Comparison of ENCODE assay signal across 8 cellular contexts in the genomic region with DNA sequence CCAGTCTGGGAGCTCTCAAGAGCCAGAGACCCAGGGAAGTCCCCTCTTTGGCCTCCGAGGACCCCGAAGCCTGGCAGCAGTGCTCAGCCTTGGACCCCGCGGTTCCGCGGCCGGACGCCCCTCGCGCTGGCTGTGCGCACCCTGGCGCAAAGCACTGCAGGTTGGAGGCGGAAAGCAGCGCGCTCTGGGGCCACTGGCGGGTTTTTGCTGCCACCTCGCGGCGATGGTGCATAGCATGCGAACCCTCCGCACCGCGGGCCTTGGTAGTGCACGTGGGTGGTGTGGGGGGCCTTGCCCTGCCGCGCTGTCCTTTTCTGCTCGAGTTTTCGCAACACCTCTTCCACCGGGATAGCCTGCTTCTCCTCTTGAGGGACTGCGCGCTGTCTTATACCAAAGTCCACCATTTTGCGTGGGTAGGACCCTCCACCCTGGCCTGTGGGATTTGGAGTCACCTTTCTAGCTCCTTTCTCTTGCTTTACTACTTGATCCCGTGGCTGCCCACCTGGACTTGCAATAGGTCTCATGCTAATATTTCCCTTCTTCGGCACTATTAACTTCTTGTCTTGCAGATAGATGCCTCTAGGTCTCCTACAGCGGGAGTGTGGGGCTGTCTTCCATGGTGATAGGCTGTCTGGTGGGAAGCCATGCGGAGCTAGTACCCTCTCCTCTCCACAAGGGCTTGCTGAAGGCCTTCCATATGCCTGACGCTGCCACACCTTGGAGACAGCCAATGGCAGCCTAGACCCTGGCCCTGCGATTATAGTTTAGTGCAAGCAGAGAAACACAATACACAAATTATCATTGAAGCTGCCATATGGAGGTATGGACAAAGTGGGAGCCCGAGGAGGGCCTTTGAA. TPM values are rescaled to one million over a fixed set of nuclear protein-coding genes. Genes with fewer than 3 reads are reported as not detected.
DNase-seq lines count a peak whose midpoint lies in the region; ATAC-seq and TF ChIP-seq lines count a peak whose summit lies in the region.

No MANE protein-coding gene starts in this region.

- ATAC-seq in GM21381 (IDR thresholded peaks at IDR 0.05; ENCODE audit: unreplicated experiment) (peak; percentile 54), SK-N-SH treated with all-trans-retinoic acid at 6 μM for 48 hours (peak; percentile 96), upper lobe of left lung (ENCODE audit: low FRiP score in 2 of 2) (peak; percentile 84)

- H3K4me1 Mint-ChIP-seq in CD14-positive monocyte = peaks cover 21% of the 10 kb centered on the region
- peaks cover 20% of the 10 kb centered on the region for H3K4me1 Mint-ChIP-seq in activated naive CD4-positive, alpha-beta T cell treated with anti-CD3 and anti-CD28 coated beads, Interleukin-2, amount 10 ng/mL, durations not matched to agents 7 days and 5 days

- TF ChIP-seq POLR2A in upper lobe of left lung (IDR thresholded peaks at IDR 0.05) = no peak

- TF ChIP-seq CTCF in CD14-positive monocyte (IDR thresholded peaks at IDR 0.05) = peak; percentile 86
- peak; percentile 76 for TF ChIP-seq CTCF in Loucy (conservative IDR thresholded peaks at IDR 0.05; ENCODE audit: low read length)
- peak; percentile 72 to 91 (median 88) for TF ChIP-seq CTCF in upper lobe of left lung (IDR thresholded peaks at IDR 0.05)

- TF ChIP-seq EP300 in upper lobe of left lung (IDR thresholded peaks at IDR 0.05) = no peak

- peaks cover 0 to 13% (median 2%) of the 10 kb centered on the region in 7 donors for H3K9me3 Mint-ChIP-seq in CD14-positive monocyte
- H3K9me3 Mint-ChIP-seq in activated naive CD4-positive, alpha-beta T cell treated with anti-CD3 and anti-CD28 coated beads, Interleukin-2, amount 10 ng/mL, durations not matched to agents 7 days and 5 days = no peaks in the 10 kb centered on the region

- H3K9ac ChIP-seq in Loucy (ENCODE audit: low read depth, low read length, poor library complexity, severe bottlenecking) = no peak overlapping the region

- peak overlapping the region; percentile 84 for H2AFZ ChIP-seq in Loucy (ENCODE audit: low read length)

- H3K27me3 ChIP-seq in Loucy (ENCODE audit: insufficient read depth, low read length, poor library complexity, severe bottlenecking) (no peaks in the 10 kb centered on the region), upper lobe of left lung (peaks cover 3 to 38% (median 16%) of the 10 kb centered on the region in 4 donors)

- H4K20me1 ChIP-seq in Loucy (ENCODE audit: insufficient read depth, low read length, poor library complexity, severe bottlenecking) = no peaks in the 10 kb centered on the region

- H3K9me2 ChIP-seq in Loucy (replicated peaks; ENCODE audit: low read depth, low read length) = no peaks in the 10 kb centered on the region

- H3K27ac ChIP-seq in upper lobe of left lung = no peak overlapping the region

- H3K27ac Mint-ChIP-seq in CD14-positive monocyte = no peak overlapping the region
- no peak overlapping the region for H3K27ac Mint-ChIP-seq in activated naive CD4-positive, alpha-beta T cell treated with anti-CD3 and anti-CD28 coated beads, Interleukin-2, amount 10 ng/mL, durations not matched to agents 7 days and 5 days

- H3K27me3 Mint-ChIP-seq in CD14-positive monocyte (ENCODE audit: low read depth in 3 of 3) = peaks cover 72 to 83% (median 74%) of the 10 kb centered on the region in 3 donors
- H3K27me3 Mint-ChIP-seq in activated naive CD4-positive, alpha-beta T cell treated with anti-CD3 and anti-CD28 coated beads, Interleukin-2, amount 10 ng/mL, durations not matched to agents 7 days and 5 days = peaks cover 80% of the 10 kb centered on the region

- H3K4me2 ChIP-seq in Loucy (ENCODE audit: low read depth, low read length, poor library complexity, severe bottlenecking) = peak overlapping the region; percentile 50

- H3K36me3 Mint-ChIP-seq in CD14-positive monocyte = no peaks in the 10 kb centered on the region
- no peaks in the 10 kb centered on the region for H3K36me3 Mint-ChIP-seq in activated naive CD4-positive, alpha-beta T cell treated with anti-CD3 and anti-CD28 coated beads, Interleukin-2, amount 10 ng/mL, durations not matched to agents 7 days and 5 days

- CTCF ChIA-PET in activated naive CD4-positive, alpha-beta T cell treated with anti-CD3 and anti-CD28 coated beads, Interleukin-2, amount 10 ng/mL, durations not matched to agents 7 days and 5 days (lab: Charles Lee) = interaction anchor here (0.5 to 4.6 kb wide), 25 partner anchors 8 to 1078 kb away, joined by 3 to 67 read pairs (median 3); a partner anchor contains a TSS

- no peaks in the 10 kb centered on the region for H3K79me2 ChIP-seq in Loucy (ENCODE audit: insufficient read depth, low read length)

- H3K4me1 ChIP-seq in Loucy (ENCODE audit: insufficient read depth, low read length, poor library complexity, severe bottlenecking) (no peaks in the 10 kb centered on the region), upper lobe of left lung (peaks cover 24 to 40% (median 27%) of the 10 kb centered on the region in 4 donors)

- DNase-seq in CD14-positive monocyte (ENCODE audit: low spot score) (no peak), head of caudate nucleus (peak; percentile 50 to 92 (median 86)), posterior cingulate gyrus (peak; percentile 57 to 97 (median 82)), upper lobe of left lung (peak; percentile 53 to 93)
- peak; percentile 83 for DNase-seq in activated naive CD4-positive, alpha-beta T cell treated with anti-CD3 and anti-CD28 coated beads, Interleukin-2, amount 10 ng/mL, durations not matched to agents 7 days and 5 days

- 16 to 18% methylated on average over 19 to 27 of the region's 39 CpGs for WGBS in upper lobe of left lung, 2 donors

- no peaks in the 10 kb centered on the region for H3F3A ChIP-seq in Loucy (ENCODE audit: low read depth)

- H3K36me3 ChIP-seq in Loucy (ENCODE audit: insufficient read depth, low read length) (no peaks in the 10 kb centered on the region), upper lobe of left lung (no peaks in the 10 kb centered on the region)

- peak overlapping the region in 1 of 2 donors; percentile 70 for H3K4me3 Mint-ChIP-seq in CD14-positive monocyte
- H3K4me3 Mint-ChIP-seq in activated naive CD4-positive, alpha-beta T cell treated with anti-CD3 and anti-CD28 coated beads, Interleukin-2, amount 10 ng/mL, durations not matched to agents 7 days and 5 days = no peak overlapping the region

- H3K9me3 ChIP-seq in Loucy (ENCODE audit: insufficient read depth, low read depth, low read length) (no peaks in the 10 kb centered on the region), upper lobe of left lung (no peaks in the 10 kb centered on the region)

- intact Hi-C loops in CD14-positive monocyte (cut with micrococcal nuclease) (loop anchor here (2.0 to 10.0 kb wide), 5 partner anchors 474 to 911 kb away; no protein-coding TSS in a partner anchor), head of caudate nucleus (cut with DNase I) (loop anchor here (10.0 kb wide), 1 partner anchor 471 kb away; no protein-coding TSS in a partner anchor), posterior cingulate gyrus (cut with DNase I) (loop anchor here (1.0 to 2.0 kb wide), 3 partner anchors 477 to 911 kb away; no protein-coding TSS in a partner anchor)

- H3K4me3 ChIP-seq in Loucy (ENCODE audit: low read length, poor library complexity, severe bottlenecking) = peak overlapping the region; percentile 56
- H3K4me3 ChIP-seq in upper lobe of left lung = peak overlapping the region in 2 of 4 donors; percentile 17 to 22

TF ChIP-seq in SK-N-SH treated with all-trans-retinoic acid at 6 μM for 48 hours, 23 proteins besides CTCF, POLR2A, EP300 and RAD21:
- TF ChIP-seq, protein P1, sequence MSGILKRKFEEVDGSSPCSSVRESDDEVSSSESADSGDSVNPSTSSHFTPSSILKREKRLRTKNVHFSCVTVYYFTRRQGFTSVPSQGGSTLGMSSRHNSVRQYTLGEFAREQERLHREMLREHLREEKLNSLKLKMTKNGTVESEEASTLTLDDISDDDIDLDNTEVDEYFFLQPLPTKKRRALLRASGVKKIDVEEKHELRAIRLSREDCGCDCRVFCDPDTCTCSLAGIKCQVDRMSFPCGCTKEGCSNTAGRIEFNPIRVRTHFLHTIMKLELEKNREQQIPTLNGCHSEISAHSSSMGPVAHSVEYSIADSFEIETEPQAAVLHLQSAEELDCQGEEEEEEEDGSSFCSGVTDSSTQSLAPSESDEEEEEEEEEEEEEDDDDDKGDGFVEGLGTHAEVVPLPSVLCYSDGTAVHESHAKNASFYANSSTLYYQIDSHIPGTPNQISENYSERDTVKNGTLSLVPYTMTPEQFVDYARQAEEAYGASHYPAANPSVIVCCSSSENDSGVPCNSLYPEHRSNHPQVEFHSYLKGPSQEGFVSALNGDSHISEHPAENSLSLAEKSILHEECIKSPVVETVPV (CRISPR knock-in tag; IDR thresholded peaks at IDR 0.05) = no peak
- TF ChIP-seq OSR1 (CRISPR knock-in tag; IDR thresholded peaks at IDR 0.05) (no peak), ZFP3 (CRISPR knock-in tag; IDR thresholded peaks at IDR 0.05) (0 out of 2 replicates have a peak, but pooled peaks have one; percentile 42)

RNA-seq across cellular contexts. Expression of a gene that starts 14.3 kb away (rescaled TPM):
- polyA plus RNA-seq in CD14-positive monocyte = not detected
- total RNA-seq in upper lobe of left lung = not detected

RNA-seq across cellular contexts. Expression of a gene that starts 53.4 kb away (rescaled TPM):
- not detected for polyA plus RNA-seq in CD14-positive monocyte
- 1 to 10 TPM in 2 of 6 donors, under 1 TPM in 1, not detected in 3; 0.61 to 1.3 (median 1.2) TPM for total RNA-seq in upper lobe of left lung
